Comparison of ENCODE assay signal across 1 cellular context in the genomic region with DNA sequence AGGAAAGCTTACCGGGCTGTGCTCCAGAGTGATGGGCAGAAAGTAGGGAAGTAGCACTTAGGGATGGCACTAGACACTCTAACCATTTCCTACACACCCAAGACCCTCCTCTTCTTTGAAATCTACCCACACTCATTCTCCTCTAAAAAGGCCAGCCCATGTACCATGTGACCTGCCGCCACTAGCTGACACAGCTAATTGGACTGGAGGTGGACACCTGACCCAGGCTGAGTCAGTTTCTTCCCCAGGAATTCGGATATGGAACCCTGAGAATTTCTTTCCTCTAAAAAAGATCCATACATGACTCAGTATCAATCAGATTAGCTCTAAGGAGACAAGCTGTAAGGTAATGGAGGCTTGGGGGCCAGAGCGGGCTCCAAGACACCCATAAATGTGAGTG.
TF ChIP-seq lines count a peak whose summit lies in the region.

No MANE protein-coding gene starts in this region.

TF ChIP-seq in IMR-90, 13 proteins besides CTCF, POLR2A, EP300 and RAD21 (continued from another document):
- TF ChIP-seq, protein P1, sequence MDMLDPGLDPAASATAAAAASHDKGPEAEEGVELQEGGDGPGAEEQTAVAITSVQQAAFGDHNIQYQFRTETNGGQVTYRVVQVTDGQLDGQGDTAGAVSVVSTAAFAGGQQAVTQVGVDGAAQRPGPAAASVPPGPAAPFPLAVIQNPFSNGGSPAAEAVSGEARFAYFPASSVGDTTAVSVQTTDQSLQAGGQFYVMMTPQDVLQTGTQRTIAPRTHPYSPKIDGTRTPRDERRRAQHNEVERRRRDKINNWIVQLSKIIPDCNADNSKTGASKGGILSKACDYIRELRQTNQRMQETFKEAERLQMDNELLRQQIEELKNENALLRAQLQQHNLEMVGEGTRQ (IDR thresholded peaks at IDR 0.05; ENCODE audit: low read depth, low read length), result peak; percentile 33; the same call in 1 of the 2 replicates
